8 cellular contexts compared by ENCODE assay signal in the genomic region with DNA sequence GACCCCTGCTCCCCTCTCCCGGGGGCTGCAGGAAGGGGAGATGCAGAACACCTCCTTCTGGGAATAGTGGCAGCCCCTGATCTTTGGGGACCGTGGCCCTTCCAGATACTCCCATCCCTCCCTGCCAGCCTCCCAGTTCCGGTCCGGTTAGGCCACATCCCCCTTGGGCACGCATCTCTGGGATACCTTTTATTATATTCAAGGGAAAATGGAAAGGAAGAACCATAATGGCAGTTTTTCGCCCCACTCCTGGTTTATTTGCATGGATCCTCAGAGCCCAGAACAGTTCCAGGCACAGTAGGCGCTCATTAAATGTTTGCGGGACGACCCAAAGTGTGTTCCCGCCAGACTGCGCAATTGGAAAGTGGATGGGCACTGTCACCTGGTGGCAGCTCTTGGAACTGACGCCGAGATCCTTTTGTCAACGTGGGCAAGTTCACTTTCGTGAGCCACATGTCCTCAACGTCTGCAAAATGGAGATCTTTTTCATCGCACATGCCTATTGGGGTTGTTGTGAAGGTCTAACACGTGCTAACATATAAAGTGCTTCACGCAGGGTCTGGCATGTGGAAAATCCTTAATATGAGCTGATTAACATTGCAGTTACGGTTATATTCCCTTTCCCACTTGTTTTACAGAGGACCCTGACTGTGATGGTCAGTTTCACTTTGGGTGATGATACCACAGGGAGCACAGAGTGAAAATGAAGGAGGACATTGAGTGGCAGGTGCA. TPM values are rescaled to one million over a fixed set of nuclear protein-coding genes. Genes with fewer than 3 reads are reported as not detected.
DNase-seq lines count a peak whose midpoint lies in the region; ATAC-seq, FAIRE-seq and TF ChIP-seq lines count a peak whose summit lies in the region.

No MANE protein-coding gene starts in this region.

- peaks cover 5% of the 10 kb centered on the region for H4K20me1 ChIP-seq in astrocyte (ENCODE audit: insufficient read depth, low read length)
- no peaks in the 10 kb centered on the region for H4K20me1 ChIP-seq in hepatocyte (ENCODE audit: insufficient read depth, poor library complexity, severe bottlenecking)

- peak overlapping the region in 1 of 3 donors; percentile 83 for H3K27ac Mint-ChIP-seq in CD4-positive, CD25-positive, alpha-beta regulatory T cell
- H3K27ac Mint-ChIP-seq in astrocyte (ENCODE audit: unreplicated experiment) = no peak overlapping the region

- H3K79me2 ChIP-seq in astrocyte (ENCODE audit: insufficient read depth, low read length) (no peaks in the 10 kb centered on the region), hepatocyte (peaks cover 26% of the 10 kb centered on the region)

- FAIRE-seq in astrocyte (lab: Jason Lieb, UNC) = peak; percentile 5

- H3K9me3 Mint-ChIP-seq in CD4-positive, CD25-positive, alpha-beta regulatory T cell = peaks cover 0 to 2% (median 0%) of the 10 kb centered on the region in 7 donors
- peaks cover 2% of the 10 kb centered on the region for H3K9me3 Mint-ChIP-seq in astrocyte (ENCODE audit: unreplicated experiment)

- DNase-seq in CD4-positive, CD25-positive, alpha-beta regulatory T cell = peak; percentile 56 to 87 (median 75)
- DNase-seq in NCI-H1930 (lab: John Stamatoyannopoulos, UW) (peak; percentile 60 to 68), T1000 (lab: John Stamatoyannopoulos, UW) (peak; percentile 68), astrocyte (ENCODE audit: low read depth) (peak; percentile 47), hepatocyte (ENCODE audit: low spot score) (peak; percentile 83), gastrocnemius medialis (peak in 1 of 2 donors; percentile 56)

- ATAC-seq in CD4-positive, CD25-positive, alpha-beta regulatory T cell (ENCODE audit: low read depth in 2 of 2) = peak; percentile 67 to 72
- peak; percentile 60 for ATAC-seq in GM21576 (IDR thresholded peaks at IDR 0.05; ENCODE audit: unreplicated experiment)
- ATAC-seq in gastrocnemius medialis = peak; percentile 8 to 28
- ATAC-seq in GM21367 (IDR thresholded peaks at IDR 0.05; ENCODE audit: unreplicated experiment) = no peak

- no peaks in the 10 kb centered on the region for H3K9me3 ChIP-seq in CD4-positive, CD25-positive, alpha-beta regulatory T cell (ENCODE audit: control insufficient read depth in 2 of 2, low read length in 2 of 2)
- H3K9me3 ChIP-seq in astrocyte (ENCODE audit: insufficient read depth, low read depth, low read length) (no peaks in the 10 kb centered on the region), hepatocyte (ENCODE audit: low read depth) (no peaks in the 10 kb centered on the region), gastrocnemius medialis (no peaks in the 10 kb centered on the region)

- no peak for TF ChIP-seq POLR2A in gastrocnemius medialis (IDR thresholded peaks at IDR 0.05)

- H3K4me2 ChIP-seq in astrocyte (ENCODE audit: low read length) (peak overlapping the region; percentile 94), hepatocyte (no peak overlapping the region)

- peak overlapping the region; percentile 15 for H3K9ac ChIP-seq in astrocyte (ENCODE audit: low read length)

- H3K27me3 Mint-ChIP-seq in CD4-positive, CD25-positive, alpha-beta regulatory T cell = peaks cover 36% of the 10 kb centered on the region
- peaks cover 6% of the 10 kb centered on the region for H3K27me3 Mint-ChIP-seq in astrocyte (ENCODE audit: low read depth, unreplicated experiment)

- no peaks in the 10 kb centered on the region for H3K36me3 Mint-ChIP-seq in CD4-positive, CD25-positive, alpha-beta regulatory T cell
- H3K36me3 Mint-ChIP-seq in astrocyte (ENCODE audit: low read depth, unreplicated experiment) = peaks cover 2% of the 10 kb centered on the region

- in situ Hi-C loops in gastrocnemius medialis (cut with MboI; ENCODE audit: low sequenced_read_pairs in 4 of 4) = loop anchor here (5.0 to 25.0 kb wide), 6 partner anchors 81 to 294 kb away; no protein-coding TSS in a partner anchor

- whole genome bisulfite sequencing in hepatocyte (ENCODE audit: low lambda C conversion rate, missing lambda C conversion rate) = 29% methylated on average over 20 of the region's 20 CpGs

- H2AFZ ChIP-seq in astrocyte (ENCODE audit: low read depth, low read length) = peak overlapping the region; percentile 65
- peak overlapping the region; percentile 16 for H2AFZ ChIP-seq in hepatocyte

- TF ChIP-seq CTCF in astrocyte (IDR thresholded peaks at IDR 0.05; ENCODE audit: insufficient read depth, low read depth, low read length) (peak; percentile 100), hepatocyte (IDR thresholded peaks at IDR 0.05; ENCODE audit: poor library complexity) (peak; percentile 98), gastrocnemius medialis (IDR thresholded peaks at IDR 0.05 in 4 of 5, conservative IDR thresholded peaks at IDR 0.05 in 1 of 5) (peak in 4 of 5 experiments; percentile 99 to 100 (median 100))

- H3K36me3 ChIP-seq in CD4-positive, CD25-positive, alpha-beta regulatory T cell (ENCODE audit: control insufficient read depth, insufficient read depth, low read length) = no peaks in the 10 kb centered on the region
- H3K36me3 ChIP-seq in astrocyte (ENCODE audit: insufficient read depth, low read length) (no peaks in the 10 kb centered on the region), hepatocyte (replicated peaks; ENCODE audit: insufficient read depth, low read depth) (no peaks in the 10 kb centered on the region), gastrocnemius medialis (no peaks in the 10 kb centered on the region)

- H3K27me3 ChIP-seq in CD4-positive, CD25-positive, alpha-beta regulatory T cell (ENCODE audit: control insufficient read depth, insufficient read depth, low read length) = peaks cover 4% of the 10 kb centered on the region
- H3K27me3 ChIP-seq in astrocyte (ENCODE audit: insufficient read depth, low read length) (peaks cover 20% of the 10 kb centered on the region), hepatocyte (no peaks in the 10 kb centered on the region), gastrocnemius medialis (no peaks in the 10 kb centered on the region)

- peak overlapping the region; percentile 55 for H3K4me3 ChIP-seq in CD4-positive, CD25-positive, alpha-beta regulatory T cell (ENCODE audit: low read depth, low read length)
- H3K4me3 ChIP-seq in astrocyte (ENCODE audit: insufficient read depth, low read depth, low read length) (peak overlapping the region; percentile 14), hepatocyte (no peak overlapping the region), gastrocnemius medialis (peak overlapping the region; percentile 80 to 93 (median 82))

- peaks cover 0 to 28% (median 13%) of the 10 kb centered on the region in 4 donors for H3K4me1 Mint-ChIP-seq in CD4-positive, CD25-positive, alpha-beta regulatory T cell
- peaks cover 5% of the 10 kb centered on the region for H3K4me1 Mint-ChIP-seq in astrocyte (ENCODE audit: low read depth, unreplicated experiment)

- peak overlapping the region; percentile 80 to 91 (median 86) for H3K4me3 Mint-ChIP-seq in CD4-positive, CD25-positive, alpha-beta regulatory T cell
- H3K4me3 Mint-ChIP-seq in astrocyte (ENCODE audit: unreplicated experiment) = peak overlapping the region; percentile 70

- H3K4me1 ChIP-seq in CD4-positive, CD25-positive, alpha-beta regulatory T cell (ENCODE audit: control insufficient read depth, insufficient read depth, low read length, poor library complexity, severe bottlenecking) = peaks cover 31% of the 10 kb centered on the region
- peaks cover 24% of the 10 kb centered on the region for H3K4me1 ChIP-seq in astrocyte (ENCODE audit: insufficient read depth, low read length)
- no peaks in the 10 kb centered on the region for H3K4me1 ChIP-seq in hepatocyte (ENCODE audit: insufficient read depth)
- peaks cover 22 to 29% of the 10 kb centered on the region in 2 donors for H3K4me1 ChIP-seq in gastrocnemius medialis

- H3K9me2 ChIP-seq in hepatocyte (replicated peaks; ENCODE audit: insufficient read depth) = no peaks in the 10 kb centered on the region

- intact Hi-C loops in gastrocnemius medialis (cut with DNase I; ENCODE audit: low total_unique reads) = loop anchor here (1.0 to 10.0 kb wide), 7 partner anchors 168 to 1081 kb away; partner anchors contain the start of genes ARL6IP1, COQ7, IQCK and KNOP1

- no peak overlapping the region for H3K27ac ChIP-seq in CD4-positive, CD25-positive, alpha-beta regulatory T cell (ENCODE audit: insufficient read depth, low read length, poor library complexity, severe bottlenecking)
- H3K27ac ChIP-seq in astrocyte (ENCODE audit: low read depth, low read length) = no peak overlapping the region
- H3K27ac ChIP-seq in hepatocyte = no peak overlapping the region
- peak overlapping the region in 1 of 4 donors; percentile 99 for H3K27ac ChIP-seq in gastrocnemius medialis

RNA-seq across cellular contexts. Expression of gene GPRC5B, which starts 1.6 kb away (rescaled TPM):
- total RNA-seq in CD4-positive, CD25-positive, alpha-beta regulatory T cell = 0.42 TPM
- polyA plus RNA-seq in CD4-positive, CD25-positive, alpha-beta regulatory T cell = under 1 TPM in 3 of 4 donors, not detected in 1; 0.14 to 0.30 (median 0.22) TPM
- total RNA-seq in astrocyte = 9.3 TPM in 2 replicates
- 34.1 and 36.2 TPM in 2 replicates for total RNA-seq in hepatocyte
- 63.4 and 73.1 TPM in 2 replicates for polyA plus RNA-seq in hepatocyte
- total RNA-seq in gastrocnemius medialis = 10 to 100 TPM; 41.9 to 89.2 (median 71.3) TPM
